In genomic region chr19:55305491-55305890, GRCh38 we compare ENCODE assay signal across 9 cellular contexts. TPM values are rescaled to one million over a fixed set of nuclear protein-coding genes. Genes with fewer than 3 reads are reported as not detected.
DNase-seq lines count a peak whose midpoint lies in the region; ATAC-seq and TF ChIP-seq lines count a peak whose summit lies in the region.
"Had no signal": no experiment of that assay in that cellular context is flagged by ENCODE, and none has a peak within 500 bp of the region (broad histone marks: within the 10 kb centered on the region; RNA-seq: fewer than 3 reads in every experiment).

No MANE protein-coding gene starts in this region.

- no peak for TF ChIP-seq POLR2A in gastroesophageal sphincter (IDR thresholded peaks at IDR 0.05)

- H3K4me1 ChIP-seq in gastroesophageal sphincter = peaks cover 0 to 11% (median 5%) of the 10 kb centered on the region in 3 donors

- peak; percentile 46 for ATAC-seq in gastroesophageal sphincter
- ATAC-seq in esophagus mucosa = no peak
- ATAC-seq in HG03354 (IDR thresholded peaks at IDR 0.05; ENCODE audit: poor library complexity, severe bottlenecking, unreplicated experiment) = no peak

- no peak overlapping the region for H3K27ac ChIP-seq in gastroesophageal sphincter
- H3K27ac ChIP-seq: tibial nerve had no signal

- 57 to 79% methylated on average over 6 to 7 of the region's 9 CpGs for WGBS in gastroesophageal sphincter (ENCODE audit: low coverage in 1 of 2), 2 donors

- no peak overlapping the region for H3K4me3 ChIP-seq in gastroesophageal sphincter
- H3K4me3 ChIP-seq: tibial nerve had no signal

- DNase-seq in NCI-H1436 (lab: John Stamatoyannopoulos, UW) (peak; percentile 40), NCI-H1436 treated with DMSO at 0.1 percent for 48 hours (lab: John Stamatoyannopoulos, UW) (no peak), NCI-H69 (lab: John Stamatoyannopoulos, UW) (peak; percentile 62)
- peak; percentile 53 for DNase-seq in activated CD8-positive, alpha-beta memory T cell treated with anti-CD3 and anti-CD28 coated beads, Interleukin-2, amount 50 U/mL, for 4 hours
- peak; percentile 26 for DNase-seq in stimulated activated CD8-positive, alpha-beta memory T cell treated with anti-CD3 and anti-CD28 coated beads, Interleukin-4, amount 100 ng/mL, for 24 hours (ENCODE audit: low read depth)

- no peaks in the 10 kb centered on the region for H3K27me3 ChIP-seq in gastroesophageal sphincter
- H3K27me3 ChIP-seq: tibial nerve had no signal

- no peaks in the 10 kb centered on the region for H3K9me3 ChIP-seq in gastroesophageal sphincter

- no peak for TF ChIP-seq CTCF in gastroesophageal sphincter (IDR thresholded peaks at IDR 0.05)

- peaks cover 0 to 76% of the 10 kb centered on the region in 2 donors for H3K36me3 ChIP-seq in gastroesophageal sphincter

- TF ChIP-seq EP300 in gastroesophageal sphincter (IDR thresholded peaks at IDR 0.05) = no peak

RNA-seq across cellular contexts. Expression of gene TMEM150B, which starts 19.6 kb away (rescaled TPM):
- total RNA-seq in gastroesophageal sphincter (10 to 100 TPM in 1 of 4 donors, 1 to 10 TPM in 2, not detected in 1; 2.2 to 12.4 (median 3.3) TPM), esophagus mucosa (not detected)

RNA-seq across cellular contexts. Expression of gene BRSK1, which starts 21.7 kb away (rescaled TPM):
- 10 to 100 TPM in 1 of 4 donors, 1 to 10 TPM in 3; 4.0 to 19.8 (median 8.8) TPM for total RNA-seq in gastroesophageal sphincter
- total RNA-seq in esophagus mucosa = 0.28 TPM

RNA-seq across cellular contexts. Expression of gene HSPBP1, which starts 25.6 kb away (rescaled TPM):
- 10 to 100 TPM; 20.9 to 37.1 (median 26.5) TPM for total RNA-seq in gastroesophageal sphincter
- total RNA-seq in esophagus mucosa = 31.2 TPM

RNA-seq across cellular contexts. Expression of gene KMT5C, which starts 34.2 kb away (rescaled TPM):
- total RNA-seq in gastroesophageal sphincter = 10 to 100 TPM in 2 of 4 donors, 1 to 10 TPM in 2; 3.4 to 11.2 (median 9.2) TPM
- total RNA-seq in esophagus mucosa = 4.4 TPM

RNA-seq across cellular contexts. Expression of gene PPP6R1, which starts 46.7 kb away (rescaled TPM):
- total RNA-seq in gastroesophageal sphincter (10 to 100 TPM; 32.6 to 79.4 (median 34.0) TPM), esophagus mucosa (47.4 TPM)
